7 cellular contexts compared by ENCODE assay signal in the genomic region with DNA sequence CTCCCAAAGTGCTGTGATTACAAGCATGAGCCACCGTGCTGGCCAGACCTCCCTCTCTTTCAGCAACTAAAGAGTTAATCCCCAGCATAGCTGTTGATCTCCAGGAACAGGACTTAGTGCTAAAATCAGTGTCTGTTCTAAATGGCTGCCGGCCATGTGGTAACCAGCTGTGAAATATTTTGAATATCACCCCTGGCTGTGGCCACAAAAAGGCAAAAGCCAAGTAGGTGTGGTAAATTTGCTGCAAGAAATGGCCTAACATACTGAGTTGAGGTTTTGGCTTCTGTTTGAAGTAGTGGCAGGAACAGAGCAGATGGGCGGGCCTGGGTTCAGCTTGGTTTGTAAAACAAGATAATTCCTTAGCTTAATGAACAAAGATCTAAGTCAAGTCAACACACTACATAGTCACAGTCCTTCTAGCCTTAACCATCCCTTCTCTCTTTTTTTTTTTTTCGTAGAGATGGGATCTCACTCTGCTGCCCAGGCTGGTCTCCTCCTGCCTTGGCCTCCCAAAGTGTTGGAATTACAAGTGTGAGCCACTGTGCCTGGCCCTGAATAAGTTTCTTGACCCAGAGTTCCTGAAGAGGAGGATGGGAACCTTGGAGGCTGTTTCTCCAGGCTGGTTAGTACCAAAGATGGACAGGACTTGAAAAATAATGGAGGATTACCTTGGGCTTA. TPM values are rescaled to one million over a fixed set of nuclear protein-coding genes. Genes with fewer than 3 reads are reported as not detected.
DNase-seq lines count a peak whose midpoint lies in the region; ATAC-seq and TF ChIP-seq lines count a peak whose summit lies in the region.

No MANE protein-coding gene starts in this region.

- ATAC-seq in GM19023 (IDR thresholded peaks at IDR 0.05; ENCODE audit: unreplicated experiment) (peak; percentile 55), Panc1 (peak; percentile 59; the same call in 1 of the 2 replicates), lung (ENCODE audit: insufficient read depth, low FRiP score) (no peak)

- DNase-seq in Panc1 (ENCODE audit: low read depth, low spot score): no peak
- DNase-seq in amniotic epithelial cell (ENCODE audit: low read depth): peak; percentile 95
- peak; percentile 32 for DNase-seq in lung (ENCODE audit: low spot score)
- no peak for DNase-seq in NCI-H524 (lab: John Stamatoyannopoulos, UW)
- DNase-seq in NCI-H345 treated with DMSO at 0.1 percent for 48 hours (lab: John Stamatoyannopoulos, UW; ENCODE audit: unreplicated experiment): no peak
- no peak for DNase-seq in NCI-H146 (lab: John Stamatoyannopoulos, UW)

- no TSS peak for BruUV-seq in Panc1 (replicated peaks; lab: Mats Ljungman, UMichigan)

- H3K4me3 ChIP-seq in Panc1 (ENCODE audit: low read depth in 2 of 2, low read length in 2 of 2) (no peak overlapping the region), lung (no peak overlapping the region)

- no peaks in the 10 kb centered on the region for H3K4me1 ChIP-seq in Panc1 (ENCODE audit: control insufficient read depth, insufficient read depth, low read length)
- no peaks in the 10 kb centered on the region for H3K4me1 ChIP-seq in lung (ENCODE audit: control insufficient read depth in 2 of 2, insufficient read depth in 2 of 2, low read length in 2 of 2)

- 0 out of 2 replicates have a peak overlapping the region, but pooled peaks have one; percentile 6 for H3K27ac ChIP-seq in Panc1 (ENCODE audit: low read length)
- no peak overlapping the region for H3K27ac ChIP-seq in lung (ENCODE audit: low read depth in 1 of 2, low read length in 1 of 2)

- H3K36me3 ChIP-seq in Panc1 (ENCODE audit: control insufficient read depth, insufficient read depth, low read length) (no peaks in the 10 kb centered on the region), lung (ENCODE audit: control insufficient read depth in 2 of 2, insufficient read depth in 2 of 2, low read length in 2 of 2) (no peaks in the 10 kb centered on the region)

- intact Hi-C loops in Panc1 (cut with micrococcal nuclease; ENCODE audit: unreplicated experiment): no loop called here

- in situ Hi-C loops in Panc1 (cut with HindIII; ENCODE audit: low pct_unique_long_range_greater_than_20kb, low sequenced_read_pairs): no loop called here

- POLR2A ChIA-PET in Panc1 (lab: Charles Lee): interaction anchor here (0.6 kb wide), 1 partner anchor 14 kb away, joined by 5 read pairs; no protein-coding TSS in a partner anchor

- 62 to 63% methylated on average over 4 of the region's 4 CpGs for WGBS in lung, 2 donors

- TF ChIP-seq CTCF in Panc1 (IDR thresholded peaks at IDR 0.05) (no peak), lung (IDR thresholded peaks at IDR 0.05; ENCODE audit: control extremely low read depth, extremely low read depth) (no peak)

- no peaks in the 10 kb centered on the region for H3K27me3 ChIP-seq in Panc1 (ENCODE audit: control insufficient read depth, insufficient read depth, low read length)
- H3K27me3 ChIP-seq in lung (ENCODE audit: control insufficient read depth, insufficient read depth): no peaks in the 10 kb centered on the region

- no peaks in the 10 kb centered on the region for H3K9me3 ChIP-seq in Panc1 (ENCODE audit: control insufficient read depth, insufficient read depth, low read depth, low read length)
- H3K9me3 ChIP-seq in lung (ENCODE audit: control insufficient read depth in 2 of 2, insufficient read depth in 1 of 2, low read length in 1 of 2): no peaks in the 10 kb centered on the region

- CTCF ChIA-PET in Panc1 (lab: Charles Lee): no interaction called here

RNA-seq across cellular contexts. Expression of a gene that starts 22.7 kb away (rescaled TPM):
- total RNA-seq in Panc1 (2021; ENCODE audit: unreplicated experiment) (42.5 TPM), lung (10 to 100 TPM; 22.8 to 36.0 TPM)
- 20.1 TPM for polyA plus RNA-seq in Panc1 (2012; ENCODE audit: insufficient read length)
- polyA plus RNA-seq in lung: 10 to 100 TPM; 15.9 to 16.6 TPM

RNA-seq across cellular contexts. Expression of a gene that starts 32.5 kb away (rescaled TPM):
- 4.0 TPM for total RNA-seq in Panc1 (2021; ENCODE audit: unreplicated experiment)
- 6.5 TPM for polyA plus RNA-seq in Panc1 (2012; ENCODE audit: insufficient read length)
- 1 to 10 TPM in 1 of 2 donors, under 1 TPM in 1; 0.52 to 1.1 TPM for total RNA-seq in lung
- under 1 TPM; 0.32 to 0.39 TPM for polyA plus RNA-seq in lung

RNA-seq across cellular contexts. Expression of a gene that starts 37.3 kb away (rescaled TPM):
- total RNA-seq in Panc1 (2021; ENCODE audit: unreplicated experiment) (82.6 TPM), lung (10 to 100 TPM; 38.2 to 62.8 TPM)
- 73.5 TPM for polyA plus RNA-seq in Panc1 (2012; ENCODE audit: insufficient read length)
- polyA plus RNA-seq in lung: 10 to 100 TPM; 33.6 to 62.0 TPM

RNA-seq across cellular contexts. Expression of a gene that starts 52.2 kb away (rescaled TPM):
- 1.5 TPM for total RNA-seq in Panc1 (2021; ENCODE audit: unreplicated experiment)
- polyA plus RNA-seq in Panc1 (2012; ENCODE audit: insufficient read length): 2.5 TPM
- 1 to 10 TPM in 1 of 2 donors, under 1 TPM in 1; 0.83 to 2.0 TPM for total RNA-seq in lung
- under 1 TPM; 0.54 to 0.83 TPM for polyA plus RNA-seq in lung

RNA-seq across cellular contexts. Expression of a gene that starts 57.4 kb away (rescaled TPM):
- total RNA-seq in Panc1 (2021; ENCODE audit: unreplicated experiment) (3.0 TPM), lung (1 to 10 TPM; 1.9 to 8.8 TPM)
- not detected for polyA plus RNA-seq in Panc1 (2012; ENCODE audit: insufficient read length)
- 1 to 10 TPM; 3.7 to 9.9 TPM for polyA plus RNA-seq in lung

Comparison
In these comparisons a context has a peak if more than half of its experiments do, and no peak if none do; other contexts are left out.
1. DNase-seq: peak in amniotic epithelial cell (single experiment) and lung (single experiment); none in Panc1 (single experiment), NCI-H524 (0 of 2), NCI-H345 treated with DMSO at 0.1 percent for 48 hours (single experiment) and NCI-H146 (single experiment).